Comparison of ENCODE assay signal across 8 cellular contexts in genomic region chr11:103682318-103683184, GRCh38.
DNase-seq lines count a peak whose midpoint lies in the region; ATAC-seq and TF ChIP-seq lines count a peak whose summit lies in the region.

No MANE protein-coding gene starts in this region.

- H3K36me3 Mint-ChIP-seq in naive B cell: no peaks in the 10 kb centered on the region

- TF ChIP-seq EP300 in esophagus muscularis mucosa (IDR thresholded peaks at IDR 0.05): no peak

- H3K27ac ChIP-seq in esophagus muscularis mucosa (replicated peaks in 1 of 4) (no peak overlapping the region), testis (no peak overlapping the region)

- H3K4me1 Mint-ChIP-seq in naive B cell: peaks cover 4 to 7% (median 5%) of the 10 kb centered on the region in 3 donors

- H3K36me3 ChIP-seq in esophagus muscularis mucosa (no peaks in the 10 kb centered on the region), testis (ENCODE audit: low read depth, missing control alignments) (no peaks in the 10 kb centered on the region)

- H3K4me3 Mint-ChIP-seq in naive B cell: peak overlapping the region in 1 of 8 donors; percentile 23

- no peak for TF ChIP-seq POLR2A in esophagus muscularis mucosa (IDR thresholded peaks at IDR 0.05; ENCODE audit: low read depth)
- no peak for TF ChIP-seq POLR2A in testis (IDR thresholded peaks at IDR 0.05)

- H3K27ac Mint-ChIP-seq in naive B cell: no peak overlapping the region

- H3K9me3 Mint-ChIP-seq in naive B cell: peaks cover 0 to 3% (median 0%) of the 10 kb centered on the region in 7 donors

- H3K27me3 ChIP-seq in esophagus muscularis mucosa (no peaks in the 10 kb centered on the region), testis (no peaks in the 10 kb centered on the region)

- ATAC-seq in GM19463 (IDR thresholded peaks at IDR 0.05; ENCODE audit: unreplicated experiment) (peak; percentile 92), HG03469 (IDR thresholded peaks at IDR 0.05; ENCODE audit: unreplicated experiment) (peak; percentile 95), naive B cell (ENCODE audit: low read depth in 2 of 2) (peak; percentile 56 to 65)

- no peak overlapping the region for H3K4me3 ChIP-seq in esophagus muscularis mucosa
- H3K4me3 ChIP-seq in testis: no peak overlapping the region

- H3K27me3 Mint-ChIP-seq in naive B cell: peaks cover 0 to 10% (median 5%) of the 10 kb centered on the region in 3 donors

- H3K4me1 ChIP-seq in esophagus muscularis mucosa (peaks cover 6 to 13% (median 12%) of the 10 kb centered on the region in 4 donors), testis (peaks cover 8% of the 10 kb centered on the region)

- peak; percentile 75 to 86 (median 80) for TF ChIP-seq CTCF in esophagus muscularis mucosa (IDR thresholded peaks at IDR 0.05)
- peak; percentile 81 to 92 (median 89) for TF ChIP-seq CTCF in testis (IDR thresholded peaks at IDR 0.05)

- intact Hi-C loops in esophagus muscularis mucosa (cut with DNase I): loop anchor here (5.0 kb wide), 1 partner anchor 470 kb away; no protein-coding TSS in a partner anchor
- intact Hi-C loops in testis (cut with DNase I; ENCODE audit: low total_unique reads): loop anchor here (5.0 kb wide), 1 partner anchor 470 kb away; no protein-coding TSS in a partner anchor

- DNase-seq in D341Med (ENCODE audit: low spot score) (peak; percentile 78), NCI-H82 treated with DMSO at 0.1 percent for 48 hours (lab: John Stamatoyannopoulos, UW; ENCODE audit: unreplicated experiment) (peak; percentile 56), esophagus muscularis mucosa (ENCODE audit: extremely low spot score) (peak; percentile 92), naive B cell (peak; percentile 39), testis (peak; percentile 80)
- peak in 2 of 3 experiments; percentile 0 for DNase-seq in activated CD8-positive, alpha-beta memory T cell treated with anti-CD3 and anti-CD28 coated beads for 48 hours (ENCODE audit: low read depth in 2 of 3, low spot score in 2 of 3)

- H3K9me3 ChIP-seq in esophagus muscularis mucosa (no peaks in the 10 kb centered on the region), testis (no peaks in the 10 kb centered on the region)

- 24% methylated on average over 8 of the region's 8 CpGs for WGBS in esophagus muscularis mucosa
- WGBS in testis, 2 donors: 25 to 45% methylated on average over 8 of the region's 8 CpGs

Comparison
In these comparisons a context has a peak if more than half of its experiments do, and no peak if none do; other contexts are left out.
1. DNase-seq: peak in every context shown above with its lines; median percentile 92 in esophagus muscularis mucosa; 80 in testis; 78 in D341Med; 56 in NCI-H82 treated with DMSO at 0.1 percent for 48 hours; 39 in naive B cell; 0 in activated CD8-positive, alpha-beta memory T cell treated with anti-CD3 and anti-CD28 coated beads for 48 hours.